Comparison of ENCODE assay signal across 12 cellular contexts in the genomic region with DNA sequence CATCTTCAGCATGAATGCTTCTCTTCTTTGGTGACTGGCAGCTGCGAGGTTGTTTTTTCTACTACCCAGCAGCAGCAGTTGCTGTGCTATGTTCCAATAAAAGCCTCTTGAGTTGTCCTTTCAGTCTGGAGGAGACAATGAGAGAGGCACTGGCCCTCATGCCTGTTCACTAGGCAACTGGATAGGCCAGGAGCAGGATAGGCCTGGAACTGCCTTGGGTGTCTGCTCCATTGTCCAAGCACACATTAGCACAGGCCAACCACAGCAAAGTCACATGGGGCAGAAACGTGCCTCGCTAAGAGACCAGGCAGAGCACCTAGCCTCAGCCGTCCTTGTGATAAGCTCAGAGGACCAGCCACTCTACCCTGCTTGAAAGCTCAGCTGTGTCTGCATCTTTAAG.
DNase-seq lines count a peak whose midpoint lies in the region; ATAC-seq and TF ChIP-seq lines count a peak whose summit lies in the region.
"Had no signal": no experiment of that assay in that cellular context is flagged by ENCODE, and none has a peak within 500 bp of the region (broad histone marks: within the 10 kb centered on the region; RNA-seq: fewer than 3 reads in every experiment).

No MANE protein-coding gene starts in this region.

- H3K4me3 ChIP-seq in dorsolateral prefrontal cortex (peak overlapping the region in 1 of 59 donors; percentile 22), muscle layer of colon (ENCODE audit: low read depth in 1 of 2, low read length in 2 of 2) (no peak overlapping the region), aorta (ENCODE audit: low read length in 2 of 2) (no peak overlapping the region), tibial artery (no peak overlapping the region)
- H3K4me3 ChIP-seq: A549, ascending aorta had no signal

- H3K4me1 ChIP-seq in muscle layer of colon (ENCODE audit: insufficient read depth, low read length) (peaks cover 45% of the 10 kb centered on the region), aorta (ENCODE audit: control insufficient read depth in 1 of 2, insufficient read depth in 2 of 2, low read length in 2 of 2) (peaks cover 0 to 3% of the 10 kb centered on the region in 2 donors), tibial artery (peaks cover 0 to 9% (median 0%) of the 10 kb centered on the region in 4 donors)
- H3K4me1 ChIP-seq: A549 had no signal

- H3K4me1 Mint-ChIP-seq in activated naive CD8-positive, alpha-beta T cell treated with anti-CD3 and anti-CD28 coated beads for 36 hours, result peaks cover 24% of the 10 kb centered on the region
- H3K4me1 Mint-ChIP-seq: memory B cell had no signal

- TF ChIP-seq CTCF in dorsolateral prefrontal cortex (IDR thresholded peaks at IDR 0.05 in 54 of 56, conservative IDR thresholded peaks at IDR 0.05 in 2 of 56; ENCODE audit: low read depth in 1 of 56, partially characterized antibody in 56 of 56) (peak in 3 of 56 donors; percentile 9 to 26 (median 24)), tibial artery (IDR thresholded peaks at IDR 0.05) (no peak)

- ATAC-seq in aorta (ENCODE audit: low FRiP score), result peak; percentile 54
- ATAC-seq: A549 had no signal

- 20 to 33% methylated on average over 4 of the region's 4 CpGs for WGBS in aorta, 2 donors

- H3K9me3 Mint-ChIP-seq in activated naive CD8-positive, alpha-beta T cell treated with anti-CD3 and anti-CD28 coated beads for 36 hours, result no peaks in the 10 kb centered on the region
- H3K9me3 Mint-ChIP-seq: memory B cell had no signal

- H3K27ac ChIP-seq in dorsolateral prefrontal cortex (peak overlapping the region in 57 of 59 donors; percentile 53 to 94 (median 84)), muscle layer of colon (ENCODE audit: low read depth, low read length) (peak overlapping the region; percentile 35), aorta (ENCODE audit: low read depth in 1 of 2, low read length in 2 of 2) (peak overlapping the region in 1 of 2 donors; percentile 3), tibial artery (no peak overlapping the region)
- H3K27ac ChIP-seq: A549 had no signal

- no peaks in the 10 kb centered on the region for H3K27me3 ChIP-seq in dorsolateral prefrontal cortex
- H3K27me3 ChIP-seq in muscle layer of colon (ENCODE audit: control insufficient read depth in 1 of 2, insufficient read depth in 2 of 2, low read length in 2 of 2), result no peaks in the 10 kb centered on the region
- H3K27me3 ChIP-seq in aorta (ENCODE audit: control insufficient read depth in 1 of 2, insufficient read depth in 2 of 2, low read length in 1 of 2), result no peaks in the 10 kb centered on the region
- no peaks in the 10 kb centered on the region for H3K27me3 ChIP-seq in tibial artery
- H3K27me3 ChIP-seq: ascending aorta had no signal

- no peak overlapping the region for H3K9ac ChIP-seq in muscle layer of colon (ENCODE audit: low read length)

- H3K9me3 ChIP-seq in muscle layer of colon (ENCODE audit: low read length), result no peaks in the 10 kb centered on the region
- H3K9me3 ChIP-seq in aorta (ENCODE audit: control insufficient read depth, low read length), result no peaks in the 10 kb centered on the region
- H3K9me3 ChIP-seq in tibial artery, result no peaks in the 10 kb centered on the region
- H3K9me3 ChIP-seq: A549, ascending aorta had no signal

- no peak overlapping the region for H3K27ac Mint-ChIP-seq in activated naive CD8-positive, alpha-beta T cell treated with anti-CD3 and anti-CD28 coated beads for 36 hours
- H3K27ac Mint-ChIP-seq: memory B cell had no signal

- no peak overlapping the region for H3K4me3 Mint-ChIP-seq in activated naive CD8-positive, alpha-beta T cell treated with anti-CD3 and anti-CD28 coated beads for 36 hours
- H3K4me3 Mint-ChIP-seq: memory B cell had no signal

- H3K36me3 ChIP-seq in muscle layer of colon (ENCODE audit: insufficient read depth, low read length) (no peaks in the 10 kb centered on the region), aorta (ENCODE audit: control insufficient read depth in 1 of 2, insufficient read depth in 2 of 2, low read length in 1 of 2) (peaks cover 4% of the 10 kb centered on the region in 2 donors), tibial artery (no peaks in the 10 kb centered on the region)

- DNase-seq in NCI-H2171 treated with DMSO at 0.1 percent for 48 hours (lab: John Stamatoyannopoulos, UW), result peak; percentile 43
- no peak for DNase-seq in NCI-H2171 (lab: John Stamatoyannopoulos, UW)
- DNase-seq in dorsolateral prefrontal cortex, result peak in 8 of 10 donors; percentile 31 to 75 (median 64)
- DNase-seq in aorta, result no peak
- DNase-seq in tibial artery, result no peak
- no peak for DNase-seq in UCSD-AML1 (lab: John Stamatoyannopoulos, UW; ENCODE audit: unreplicated experiment)
- DNase-seq in activated naive CD8-positive, alpha-beta T cell treated with anti-CD3 and anti-CD28 coated beads for 36 hours, result no peak
- DNase-seq: GDM1 had no signal

- no peaks in the 10 kb centered on the region for H3K36me3 Mint-ChIP-seq in activated naive CD8-positive, alpha-beta T cell treated with anti-CD3 and anti-CD28 coated beads for 36 hours
- H3K36me3 Mint-ChIP-seq: memory B cell had no signal

- no peaks in the 10 kb centered on the region for H3K27me3 Mint-ChIP-seq in activated naive CD8-positive, alpha-beta T cell treated with anti-CD3 and anti-CD28 coated beads for 36 hours
- H3K27me3 Mint-ChIP-seq: memory B cell had no signal

- intact Hi-C loops in dorsolateral prefrontal cortex (cut with DNase I) (no loop called here), aorta (cut with DNase I) (no loop called here), tibial artery (cut with DNase I; ENCODE audit: low total_unique reads) (no loop called here)

Comparison
In these comparisons a context has a peak if more than half of its experiments do, and no peak if none do; other contexts are left out.
1. DNase-seq: peak in NCI-H2171 treated with DMSO at 0.1 percent for 48 hours (single experiment) and dorsolateral prefrontal cortex (8 of 10); none in NCI-H2171 (single experiment), aorta (0 of 2), tibial artery (0 of 2), UCSD-AML1 (single experiment) and activated naive CD8-positive, alpha-beta T cell treated with anti-CD3 and anti-CD28 coated beads for 36 hours (single experiment).
2. H3K27ac ChIP-seq: peak in dorsolateral prefrontal cortex (57 of 59) and muscle layer of colon (single experiment); none in tibial artery (0 of 2).